Comparison of ENCODE assay signal across 34 cellular contexts in the genomic region with DNA sequence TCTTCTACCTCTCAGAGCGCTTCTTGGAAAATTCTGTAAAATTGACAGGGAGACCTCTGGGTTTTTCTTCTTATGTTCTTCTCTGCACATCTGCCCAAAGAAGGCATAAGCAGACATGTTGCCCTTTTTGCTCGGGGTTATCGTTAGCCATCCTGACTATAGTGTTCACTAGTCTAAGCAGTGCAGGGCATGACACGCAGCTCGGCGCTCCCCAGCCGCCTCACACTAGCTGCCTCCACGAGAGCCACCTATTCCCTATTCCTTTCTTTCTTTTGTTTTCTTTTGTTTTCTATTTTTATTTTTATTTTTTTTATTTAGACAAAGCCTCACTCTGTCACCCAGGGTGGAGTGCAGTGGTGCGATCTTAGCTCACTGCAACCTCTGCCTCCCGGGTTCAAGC.
"Had no signal": no experiment of that assay in that cellular context is flagged by ENCODE, and none has a peak within 500 bp of the region (broad histone marks: within the 10 kb centered on the region; RNA-seq: fewer than 3 reads in every experiment).

No MANE protein-coding gene starts in this region.

- H3K36me3 ChIP-seq: MG63 had no signal

- H3K27ac ChIP-seq: KMS-11 had no signal

- DNase-seq: Karpas-422, Kasumi-1, KG1, MG63, MV-4-11, NCI-H1048, NCI-H1092, NCI-H1092 treated with DMSO at 0.1 percent for 48 hours, NCI-H1105, NCI-H1105 treated with DMSO at 0.1 percent for 48 hours, NCI-H1417, NCI-H1417 treated with DMSO at 0.1 percent for 48 hours, NCI-H1436, NCI-H1436 treated with DMSO at 0.1 percent for 48 hours, NCI-H146, NCI-H1694, NCI-H1694 treated with DMSO at 0.1 percent for 48 hours, NCI-H187, NCI-H187 treated with DMSO at 0.1 percent for 48 hours, NCI-H1930, NCI-H2029, NCI-H2029 treated with DMSO at 0.1 percent for 48 hours, NCI-H2081, NCI-H2081 treated with DMSO at 0.1 percent for 48 hours, NCI-H2107, NCI-H2171, NCI-H2171 treated with DMSO at 0.1 percent for 48 hours, NCI-H2227 treated with DMSO at 0.1 percent for 48 hours, NCI-H226, NCI-H345, NCI-H446, NCI-H446 treated with DMSO at 0.1 percent for 48 hours, NCI-H510A had no signal

- H3K9ac ChIP-seq: KMS-11 had no signal

- H3K9me3 ChIP-seq: MG63 had no signal

- H3K4me2 ChIP-seq: KMS-11 had no signal

- H3K27me3 ChIP-seq: MG63 had no signal

- H3K4me3 ChIP-seq: MG63 had no signal
